Comparison of ENCODE assay signal across 22 cellular contexts in genomic region chr15:63037996-63038720, GRCh38.
DNase-seq lines count a peak whose midpoint lies in the region; ATAC-seq and TF ChIP-seq lines count a peak whose summit lies in the region.
"Had no signal": no experiment of that assay in that cellular context is flagged by ENCODE, and none has a peak within 500 bp of the region (broad histone marks: within the 10 kb centered on the region; RNA-seq: fewer than 3 reads in every experiment).

No MANE protein-coding gene starts in this region.

- H3K27ac ChIP-seq in brain microvascular endothelial cell = peak overlapping the region; percentile 33
- H3K27ac ChIP-seq: esophagus muscularis mucosa, KMS-11, ovary, sigmoid colon had no signal

- peaks cover 2% of the 10 kb centered on the region for H3K9me3 Mint-ChIP-seq in nephron
- H3K9me3 Mint-ChIP-seq: activated CD4-positive, alpha-beta T cell treated with anti-CD3 and anti-CD28 coated beads, Interleukin-2, amount 10 ng/mL, durations not matched to agents 24 days and 14 days; CD8-positive, alpha-beta T cell; stimulated activated naive B cell treated with anti-CD40 and anti-IgM and Interleukin-4, amounts not matched to agents 10 μg/mL and 1 μg/mL and 100 μg/mL, for 72 hours had no signal

- H3K27me3 Mint-ChIP-seq in nephron (ENCODE audit: low read depth) = peaks cover 21% of the 10 kb centered on the region

- DNase-seq in EH (ENCODE audit: low read depth) = peak; percentile 73
- peak; percentile 48 for DNase-seq in NCI-H2227 (lab: John Stamatoyannopoulos, UW; ENCODE audit: unreplicated experiment)
- no peak for DNase-seq in brain microvascular endothelial cell
- no peak for DNase-seq in DMS 273 (lab: John Stamatoyannopoulos, UW; ENCODE audit: unreplicated experiment)
- DNase-seq in ACHN = no peak
- DNase-seq: activated CD4-positive, alpha-beta T cell treated with anti-CD3 and anti-CD28 coated beads, Interleukin-2, amount 10 ng/mL, durations not matched to agents 24 days and 14 days; caudate nucleus; CD8-positive, alpha-beta T cell; DMS79 treated with DMSO at 0.1 percent for 48 hours; left ventricle myocardium superior; NCI-H2171; NK-92 treated with Interleukin-12 subunit alpha and Interleukin-12 subunit beta, amount 100 ng/mL, for 24 hours; ovary; sigmoid colon; stimulated activated naive B cell treated with anti-CD40 and anti-IgM and Interleukin-4, amounts not matched to agents 10 μg/mL and 1 μg/mL and 100 μg/mL, for 72 hours had no signal

- peak overlapping the region in 2 of 3 experiments; percentile 33 to 40 for H3K27ac Mint-ChIP-seq in nephron
- H3K27ac Mint-ChIP-seq: activated CD4-positive, alpha-beta T cell treated with anti-CD3 and anti-CD28 coated beads, Interleukin-2, amount 10 ng/mL, durations not matched to agents 24 days and 14 days; CD8-positive, alpha-beta T cell; stimulated activated naive B cell treated with anti-CD40 and anti-IgM and Interleukin-4, amounts not matched to agents 10 μg/mL and 1 μg/mL and 100 μg/mL, for 72 hours had no signal

- TF ChIP-seq CTCF in brain microvascular endothelial cell (IDR thresholded peaks at IDR 0.05; ENCODE audit: low read depth, low read length, missing control alignments) (no peak), nephron (IDR thresholded peaks at IDR 0.05; ENCODE audit: unreplicated experiment in 3 of 3) (no peak)

- H3K4me1 Mint-ChIP-seq in nephron = peaks cover 44% of the 10 kb centered on the region

- H3K4me3 Mint-ChIP-seq in nephron = peak overlapping the region in 1 of 3 experiments; percentile 8
- H3K4me3 Mint-ChIP-seq: activated CD4-positive, alpha-beta T cell treated with anti-CD3 and anti-CD28 coated beads, Interleukin-2, amount 10 ng/mL, durations not matched to agents 24 days and 14 days; CD8-positive, alpha-beta T cell; HFFc6; stimulated activated naive B cell treated with anti-CD40 and anti-IgM and Interleukin-4, amounts not matched to agents 10 μg/mL and 1 μg/mL and 100 μg/mL, for 72 hours had no signal

- H3K4me3 ChIP-seq in brain microvascular endothelial cell (ENCODE audit: low read depth, low read length) = no peak overlapping the region
- H3K4me3 ChIP-seq: esophagus muscularis mucosa, ovary, sigmoid colon, thoracic aorta had no signal

- H3K36me3 ChIP-seq in brain microvascular endothelial cell (replicated peaks) = peaks cover under 1% of the 10 kb centered on the region
- H3K36me3 ChIP-seq: ovary, thoracic aorta had no signal

- no peaks in the 10 kb centered on the region for H3K27me3 ChIP-seq in brain microvascular endothelial cell (replicated peaks)
- H3K27me3 ChIP-seq: ovary, sigmoid colon had no signal

- H3K36me3 Mint-ChIP-seq in nephron (ENCODE audit: low read depth) = no peaks in the 10 kb centered on the region
- H3K36me3 Mint-ChIP-seq: CD8-positive, alpha-beta T cell; stimulated activated naive B cell treated with anti-CD40 and anti-IgM and Interleukin-4, amounts not matched to agents 10 μg/mL and 1 μg/mL and 100 μg/mL, for 72 hours had no signal

- ATAC-seq in HG03520 (IDR thresholded peaks at IDR 0.05; ENCODE audit: unreplicated experiment) = no peak
- no peak for ATAC-seq in GM21381 (IDR thresholded peaks at IDR 0.05; ENCODE audit: unreplicated experiment)
- ATAC-seq: CD8-positive, alpha-beta T cell; left ventricle myocardium superior; stimulated activated naive B cell treated with anti-CD40 and anti-IgM and Interleukin-4, amounts not matched to agents 10 μg/mL and 1 μg/mL and 100 μg/mL, for 72 hours had no signal

- in situ Hi-C loops in brain microvascular endothelial cell (cut with HindIII; ENCODE audit: low pct_ligation_motif_present, low sequenced_read_pairs) = no loop called here
- in situ Hi-C loops in ACHN (cut with HindIII; ENCODE audit: low pct_ligation_motif_present, low pct_unique_long_range_greater_than_20kb, low sequenced_read_pairs) = no loop called here

Comparison
In these comparisons a context has a peak if more than half of its experiments do, and no peak if none do; other contexts are left out.
1. DNase-seq: peak in EH (single experiment) and NCI-H2227 (single experiment); none in brain microvascular endothelial cell (single experiment), DMS 273 (single experiment) and ACHN (single experiment).